30 cellular contexts compared by ENCODE assay signal in genomic region chr6:161630674-161631073, GRCh38.
DNase-seq lines count a peak whose midpoint lies in the region; ATAC-seq and TF ChIP-seq lines count a peak whose summit lies in the region.
"Had no signal": no experiment of that assay in that cellular context is flagged by ENCODE, and none has a peak within 500 bp of the region (broad histone marks: within the 10 kb centered on the region; RNA-seq: fewer than 3 reads in every experiment).

No MANE protein-coding gene starts in this region.

- H3K4ac ChIP-seq in neuronal stem cell (ENCODE audit: low read length) = no peak overlapping the region

- no peak overlapping the region for H3K14ac ChIP-seq in neuronal stem cell (ENCODE audit: low read length)

- no peak overlapping the region for H3K9ac ChIP-seq in neuronal stem cell (ENCODE audit: low read depth, low read length, poor library complexity)

- H2BK12ac ChIP-seq in neuronal stem cell (ENCODE audit: low read length) = no peak overlapping the region

- H3K27ac ChIP-seq in ACC112 (ENCODE audit: low read depth, low read length) = peak overlapping the region; percentile 84; the same call in 1 of the 2 replicates
- no peak overlapping the region for H3K27ac ChIP-seq in neuronal stem cell (replicated peaks; ENCODE audit: low read length)
- H3K27ac ChIP-seq: coronary artery, upper lobe of left lung had no signal

- H3K4me3 Mint-ChIP-seq in nephron = no peak overlapping the region
- H3K4me3 Mint-ChIP-seq: activated CD8-positive, alpha-beta memory T cell treated with anti-CD3 and anti-CD28 coated beads, Interleukin-2, amount 10 ng/mL, durations not matched to agents 7 days and 5 days; activated naive CD8-positive, alpha-beta T cell treated with anti-CD3 and anti-CD28 coated beads, Interleukin-2, amount 50 U/mL, for 24 hours; activated T-cell treated with anti-CD3 and anti-CD28 coated beads, Interleukin-2, amount 50 U/mL, for 72 hours; B cell; naive thymus-derived CD8-positive, alpha-beta T cell; stimulated activated effector memory CD8-positive, alpha-beta T cell treated with anti-CD3 and anti-CD28 coated beads, Interleukin-12 subunit alpha, Interleukin-12 subunit beta, amount 100 ng/mL, for 72 hours had no signal

- no peak overlapping the region for H3K4me2 ChIP-seq in neuronal stem cell (ENCODE audit: insufficient read depth, low read length, poor library complexity, severe bottlenecking)

- H3K9me3 Mint-ChIP-seq in nephron = peaks cover 4% of the 10 kb centered on the region
- H3K9me3 Mint-ChIP-seq: stimulated activated effector memory CD8-positive, alpha-beta T cell treated with anti-CD3 and anti-CD28 coated beads, Interleukin-12 subunit alpha, Interleukin-12 subunit beta, amount 100 ng/mL, for 72 hours had no signal

- no peak overlapping the region for H4K91ac ChIP-seq in neuronal stem cell (ENCODE audit: low read depth, low read length, poor library complexity)

- no peak overlapping the region for H4K8ac ChIP-seq in neuronal stem cell (ENCODE audit: low read depth, low read length)

- H2AK5ac ChIP-seq in neuronal stem cell (ENCODE audit: low read depth, low read length) = no peak overlapping the region

- H3K36me3 Mint-ChIP-seq in nephron (ENCODE audit: low read depth) = no peaks in the 10 kb centered on the region
- H3K36me3 Mint-ChIP-seq: activated CD8-positive, alpha-beta memory T cell treated with anti-CD3 and anti-CD28 coated beads, Interleukin-2, amount 10 ng/mL, durations not matched to agents 7 days and 5 days; CD8-positive, alpha-beta memory T cell; stimulated activated effector memory CD8-positive, alpha-beta T cell treated with anti-CD3 and anti-CD28 coated beads, Interleukin-12 subunit alpha, Interleukin-12 subunit beta, amount 100 ng/mL, for 72 hours had no signal

- no peak for ATAC-seq in HG03045 (IDR thresholded peaks at IDR 0.05; ENCODE audit: unreplicated experiment)
- ATAC-seq: activated CD4-positive, CD25-positive, alpha-beta regulatory T cell treated with anti-CD3 and anti-CD28 coated beads, Interleukin-2, amount 50 U/mL, for 24 hours; activated CD8-positive, alpha-beta memory T cell treated with anti-CD3 and anti-CD28 coated beads, Interleukin-2, amount 10 ng/mL, durations not matched to agents 7 days and 5 days; activated naive CD8-positive, alpha-beta T cell treated with anti-CD3 and anti-CD28 coated beads, Interleukin-2, amount 50 U/mL, for 24 hours; activated T-cell treated with anti-CD3 and anti-CD28 coated beads, Interleukin-2, amount 50 U/mL, for 72 hours; naive thymus-derived CD8-positive, alpha-beta T cell; stimulated activated effector memory CD8-positive, alpha-beta T cell treated with anti-CD3 and anti-CD28 coated beads, Interleukin-12 subunit alpha, Interleukin-12 subunit beta, amount 100 ng/mL, for 72 hours had no signal

- H2AFZ ChIP-seq in ACC112 (ENCODE audit: low read length, unreplicated experiment) (no peak overlapping the region), neuronal stem cell (ENCODE audit: low read length) (no peak overlapping the region)

- WGBS in neuronal stem cell (ENCODE audit: extremely low coverage in 2 of 2, insufficient read length in 2 of 2, insufficient replicate concordance in 1 of 2), 2 donors = no CpG with 5 or more reads among the region's 6 CpGs

- H2BK15ac ChIP-seq in neuronal stem cell (ENCODE audit: low read length) = no peak overlapping the region

- H3K79me1 ChIP-seq in neuronal stem cell (ENCODE audit: low read depth, low read length) = no peaks in the 10 kb centered on the region

- H3K18ac ChIP-seq in neuronal stem cell (ENCODE audit: low read length) = no peak overlapping the region

- H3K27me3 Mint-ChIP-seq in nephron (ENCODE audit: low read depth) = peaks cover 3% of the 10 kb centered on the region
- H3K27me3 Mint-ChIP-seq: activated CD8-positive, alpha-beta memory T cell treated with anti-CD3 and anti-CD28 coated beads, Interleukin-2, amount 10 ng/mL, durations not matched to agents 7 days and 5 days; activated naive CD8-positive, alpha-beta T cell treated with anti-CD3 and anti-CD28 coated beads, Interleukin-2, amount 50 U/mL, for 24 hours; B cell; naive thymus-derived CD8-positive, alpha-beta T cell had no signal

- H3K27ac Mint-ChIP-seq in nephron = peak overlapping the region in 2 of 3 experiments; percentile 51 to 79
- H3K27ac Mint-ChIP-seq: activated CD8-positive, alpha-beta memory T cell treated with anti-CD3 and anti-CD28 coated beads, Interleukin-2, amount 10 ng/mL, durations not matched to agents 7 days and 5 days; activated naive CD8-positive, alpha-beta T cell treated with anti-CD3 and anti-CD28 coated beads, Interleukin-2, amount 50 U/mL, for 24 hours; activated T-cell treated with anti-CD3 and anti-CD28 coated beads, Interleukin-2, amount 50 U/mL, for 72 hours; B cell; CD8-positive, alpha-beta memory T cell; naive thymus-derived CD8-positive, alpha-beta T cell; stimulated activated effector memory CD8-positive, alpha-beta T cell treated with anti-CD3 and anti-CD28 coated beads, Interleukin-12 subunit alpha, Interleukin-12 subunit beta, amount 100 ng/mL, for 72 hours had no signal

- no peak overlapping the region for H2BK5ac ChIP-seq in neuronal stem cell (ENCODE audit: low read length)

- DNase-seq in GM04503 (ENCODE audit: low read depth) (peak; percentile 20), SK-MEL-5 (ENCODE audit: low read depth, low spot score) (peak; percentile 48), COLO668 (lab: John Stamatoyannopoulos, UW; ENCODE audit: unreplicated experiment) (no peak), neuronal stem cell (ENCODE audit: low spot score) (no peak), medulla oblongata (ENCODE audit: extremely low spot score) (no peak)
- DNase-seq: activated CD4-positive, alpha-beta T cell treated with anti-CD3 and anti-CD28 coated beads, Interleukin-2, amount 50 U/mL, for 4 hours; activated CD8-positive, alpha-beta memory T cell treated with anti-CD3 and anti-CD28 coated beads, Interleukin-2, amount 10 ng/mL, durations not matched to agents 7 days and 5 days; activated naive CD8-positive, alpha-beta T cell treated with anti-CD3 and anti-CD28 coated beads, Interleukin-2, amount 50 U/mL, for 24 hours; activated T-cell treated with anti-CD3 and anti-CD28 coated beads, Interleukin-2, amount 50 U/mL, for 72 hours; CD8-positive, alpha-beta memory T cell; DMS153; effector memory CD4-positive, alpha-beta T cell; kidney glomerular epithelial cell; midbrain; naive thymus-derived CD8-positive, alpha-beta T cell; NCI-H1092 treated with DMSO at 0.1 percent for 48 hours; NCI-H187; NCI-H82; occipital lobe; sigmoid colon; stimulated activated CD4-positive, alpha-beta T cell treated with anti-CD3 and anti-CD28 coated beads, Interleukin-15, amount 100 ng/mL, for 24 hours; T-helper 2 cell; upper lobe of left lung had no signal

- H3K23ac ChIP-seq in neuronal stem cell (ENCODE audit: low read depth, low read length, poor library complexity) = no peak overlapping the region

- in situ Hi-C loops in SK-MEL-5 (cut with HindIII; ENCODE audit: low pct_unique_long_range_greater_than_20kb, low sequenced_read_pairs) = no loop called here

- no peak for TF ChIP-seq CTCF in nephron (IDR thresholded peaks at IDR 0.05; ENCODE audit: unreplicated experiment in 3 of 3)

- no peak overlapping the region for H2BK120ac ChIP-seq in neuronal stem cell (ENCODE audit: low read depth, low read length)

- no peaks in the 10 kb centered on the region for H3K79me2 ChIP-seq in ACC112 (ENCODE audit: control insufficient read depth, insufficient read depth, low read length, unreplicated experiment)

- H3K27me3 ChIP-seq in ACC112 (ENCODE audit: insufficient read depth, low read length) (no peaks in the 10 kb centered on the region), neuronal stem cell (ENCODE audit: control insufficient read depth in 3 of 3, insufficient read depth in 3 of 3, low read depth in 1 of 3, low read length in 3 of 3) (no peaks in the 10 kb centered on the region)
- H3K27me3 ChIP-seq: sigmoid colon, upper lobe of left lung had no signal

- H3K4me1 ChIP-seq in ACC112 (ENCODE audit: control insufficient read depth, insufficient read depth, low read length, unreplicated experiment) (peaks cover 22% of the 10 kb centered on the region), neuronal stem cell (ENCODE audit: control insufficient read depth in 2 of 2, insufficient read depth in 1 of 2, low read depth in 1 of 2, low read length in 2 of 2) (peaks cover 0 to 2% of the 10 kb centered on the region in 2 donors)
- H3K4me1 ChIP-seq: upper lobe of left lung had no signal

- H3K4me3 ChIP-seq in ACC112 (ENCODE audit: low read depth, low read length) = no peak overlapping the region
- H3K4me3 ChIP-seq in neuronal stem cell (ENCODE audit: low read length in 2 of 2) = no peak overlapping the region
- H3K4me3 ChIP-seq: sigmoid colon, upper lobe of left lung had no signal

- peaks cover 3 to 13% of the 10 kb centered on the region in 2 donors for H3K9me3 ChIP-seq in neuronal stem cell (replicated peaks in 1 of 2; ENCODE audit: control insufficient read depth in 2 of 2, insufficient read depth in 1 of 2, low read depth in 1 of 2, low read length in 2 of 2)
- H3K9me3 ChIP-seq: sigmoid colon, upper lobe of left lung had no signal

- H3K36me3 ChIP-seq in ACC112 (ENCODE audit: insufficient read depth, low read length) = no peaks in the 10 kb centered on the region
- H3K36me3 ChIP-seq in neuronal stem cell (replicated peaks in 1 of 2; ENCODE audit: control insufficient read depth in 2 of 2, insufficient read depth in 2 of 2, low read length in 2 of 2) = no peaks in the 10 kb centered on the region
- H3K36me3 ChIP-seq: sigmoid colon, upper lobe of left lung had no signal

- peaks cover 29% of the 10 kb centered on the region for H3K4me1 Mint-ChIP-seq in nephron
- H3K4me1 Mint-ChIP-seq: B cell had no signal

Comparison
In these comparisons a context has a peak if more than half of its experiments do, and no peak if none do; other contexts are left out.
1. DNase-seq: peak in GM04503 (single experiment) and SK-MEL-5 (single experiment); none in COLO668 (single experiment), neuronal stem cell (single experiment) and medulla oblongata (single experiment).